Comparison of ENCODE assay signal across 9 cellular contexts in the genomic region with DNA sequence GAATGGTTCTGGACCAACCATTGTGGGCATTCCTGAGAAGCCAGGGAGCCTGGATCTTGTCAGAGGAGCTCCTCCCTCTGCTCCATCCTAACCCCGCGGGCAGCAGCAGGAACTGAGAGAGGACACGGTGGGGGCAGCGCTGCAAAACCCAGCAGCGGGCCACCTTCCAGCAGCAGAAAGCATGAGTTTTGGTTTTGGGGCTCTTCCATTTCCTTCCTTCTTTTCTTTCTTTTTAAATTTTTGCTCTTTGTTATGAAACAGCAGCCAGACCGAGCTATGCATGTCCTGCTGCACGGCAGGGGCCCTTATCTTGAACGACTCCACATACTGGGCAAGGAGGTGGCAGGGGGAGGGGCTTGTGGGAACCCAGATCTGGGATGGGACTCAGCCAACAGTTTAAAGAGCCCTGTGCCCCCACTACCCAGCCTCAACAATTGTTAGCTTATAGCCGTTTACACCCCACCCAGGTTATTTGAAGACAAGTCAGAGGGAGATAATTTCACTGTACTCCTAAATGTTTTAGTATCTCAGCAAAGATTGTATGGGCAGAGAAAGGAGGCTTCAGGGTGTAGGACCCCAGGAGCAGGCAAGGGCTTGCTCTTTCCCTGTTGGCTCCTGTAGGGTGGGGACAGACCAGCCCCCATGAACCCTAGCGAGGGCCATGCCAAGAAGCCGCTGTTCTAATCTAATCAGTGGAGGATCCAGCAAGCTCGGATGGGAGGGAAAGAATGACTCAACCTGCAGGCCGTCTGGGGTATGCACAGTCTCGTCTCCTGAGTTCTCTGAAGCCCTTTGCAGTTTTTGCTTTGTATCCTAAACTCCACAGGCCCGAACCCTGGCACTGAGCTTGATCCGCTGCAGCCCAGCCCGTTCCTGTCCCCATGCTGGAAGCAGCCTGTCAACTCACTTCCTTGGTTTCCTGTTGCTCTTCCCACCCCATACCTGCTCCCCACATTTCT.
DNase-seq lines count a peak whose midpoint lies in the region; ATAC-seq, FAIRE-seq and TF ChIP-seq lines count a peak whose summit lies in the region.
"Had no signal": no experiment of that assay in that cellular context is flagged by ENCODE, and none has a peak within 500 bp of the region (broad histone marks: within the 10 kb centered on the region; RNA-seq: fewer than 3 reads in every experiment).

No MANE protein-coding gene starts in this region.

- CTCF ChIA-PET in GM12878 (lab: Yijun Ruan, JAX), result interaction anchor here (1.0 to 18.3 kb wide), 6 partner anchors 9 to 42 kb away, joined by 3 to 298 read pairs (median 4); no protein-coding TSS in a partner anchor

- no peaks in the 10 kb centered on the region for H3K36me3 ChIP-seq in Peyer's patch
- H3K36me3 ChIP-seq in GM12878 (ENCODE audit: control insufficient read depth in 2 of 2, insufficient read depth in 2 of 2, low read length in 1 of 2), result peaks cover 0 to 3% of the 10 kb centered on the region in 2 experiments; a peak in 2 of 4 replicates

- ATAC-seq in GM19438 (IDR thresholded peaks at IDR 0.05; ENCODE audit: low read depth, unreplicated experiment) (peak; percentile 22), GM12878 (peak; percentile 59), HG02678 (IDR thresholded peaks at IDR 0.05; ENCODE audit: unreplicated experiment) (no peak)

- intact Hi-C loops in GM12878 (cut with micrococcal nuclease; ENCODE audit: unreplicated experiment), result loop anchor here (5.0 kb wide), 1 partner anchor 35 kb away; no protein-coding TSS in a partner anchor

- no peak for FAIRE-seq in GM12878 (lab: Jason Lieb, UNC)
- FAIRE-seq: TTC549 had no signal

- H3K4me3 ChIP-seq in Peyer's patch, result peak overlapping the region in 1 of 4 donors; percentile 8
- peak overlapping the region; percentile 56 for H3K4me3 ChIP-seq in GM12878

- no peaks in the 10 kb centered on the region for H3K27me3 Mint-ChIP-seq in stimulated activated naive CD8-positive, alpha-beta T cell treated with anti-CD3 and anti-CD28 coated beads, Interleukin-15, Interleukin-2, amounts not matched to agents 100 ng/mL and 50 ng/mL, for 24 hours

- DNase-seq in Peyer's patch, result peak in 2 of 3 donors; percentile 63 to 77
- DNase-seq in GM12878 (ENCODE audit: low read depth, low spot score), result no peak
- DNase-seq in kidney glomerular epithelial cell (lab: John Stamatoyannopoulos, UW), result peak; percentile 56
- DNase-seq in NCI-H146 (lab: John Stamatoyannopoulos, UW), result no peak
- DNase-seq in NCI-H2107 (lab: John Stamatoyannopoulos, UW), result no peak

- H3K27me3 ChIP-seq in Peyer's patch, result no peaks in the 10 kb centered on the region
- no peaks in the 10 kb centered on the region for H3K27me3 ChIP-seq in GM12878 (replicated peaks in 1 of 2; ENCODE audit: control insufficient read depth in 2 of 2, insufficient read depth in 2 of 2, low read length in 1 of 2)

- H3K79me2 ChIP-seq in GM12878 (ENCODE audit: control insufficient read depth, insufficient read depth, low read length), result peaks cover 97% of the 10 kb centered on the region

- no peaks in the 10 kb centered on the region for H3K9me3 Mint-ChIP-seq in stimulated activated naive CD8-positive, alpha-beta T cell treated with anti-CD3 and anti-CD28 coated beads, Interleukin-15, Interleukin-2, amounts not matched to agents 100 ng/mL and 50 ng/mL, for 24 hours

- no peak overlapping the region; the same call in 1 of the 2 replicates for H2AFZ ChIP-seq in GM12878 (ENCODE audit: control insufficient read depth, low read depth, low read length)

- H3K4me2 ChIP-seq in GM12878 (ENCODE audit: control insufficient read depth, insufficient read depth), result peak overlapping the region; percentile 98

- H3K4me1 ChIP-seq in Peyer's patch, result peaks cover 14 to 86% (median 43%) of the 10 kb centered on the region in 4 donors
- peaks cover 65% of the 10 kb centered on the region for H3K4me1 ChIP-seq in GM12878 (ENCODE audit: control insufficient read depth, insufficient read depth, low read length)

- no peak for TF ChIP-seq RAD21 in GM12878 (IDR thresholded peaks at IDR 0.05; ENCODE audit: insufficient read depth, low read depth, low read length)

- H3K4me1 Mint-ChIP-seq in stimulated activated naive CD8-positive, alpha-beta T cell treated with anti-CD3 and anti-CD28 coated beads, Interleukin-15, Interleukin-2, amounts not matched to agents 100 ng/mL and 50 ng/mL, for 24 hours (ENCODE audit: low read depth), result peaks cover 98% of the 10 kb centered on the region

- H3K27ac ChIP-seq in Peyer's patch, result peak overlapping the region; percentile 23 to 99 (median 70)
- peak overlapping the region; percentile 77 for H3K27ac ChIP-seq in GM12878 (ENCODE audit: control insufficient read depth, insufficient read depth)

- H3K36me3 Mint-ChIP-seq in stimulated activated naive CD8-positive, alpha-beta T cell treated with anti-CD3 and anti-CD28 coated beads, Interleukin-15, Interleukin-2, amounts not matched to agents 100 ng/mL and 50 ng/mL, for 24 hours (ENCODE audit: low read depth), result peaks cover 46% of the 10 kb centered on the region

- in situ Hi-C loops in GM12878 (cut with MboI), result no loop called here

- no peaks in the 10 kb centered on the region for H3K9me3 ChIP-seq in Peyer's patch
- no peaks in the 10 kb centered on the region for H3K9me3 ChIP-seq in GM12878 (replicated peaks; ENCODE audit: control insufficient read depth, insufficient read depth, low read length)

- BruUV-seq in GM12878 (replicated peaks; lab: Mats Ljungman, UMichigan), result no TSS peak

- TF ChIP-seq EP300 in GM12878 (IDR thresholded peaks at IDR 0.05; ENCODE audit: borderline replicate concordance in 1 of 2, control insufficient read depth in 1 of 2, low read depth in 2 of 2, low read length in 2 of 2), result no peak

- POLR2A ChIA-PET in GM12878 (lab: Charles Lee), result interaction anchor here (1.2 to 3.5 kb wide), 4 partner anchors 10 to 33 kb away, joined by 3 to 18 read pairs (median 7); no protein-coding TSS in a partner anchor

- peak overlapping the region; percentile 74 for H3K4me3 Mint-ChIP-seq in stimulated activated naive CD8-positive, alpha-beta T cell treated with anti-CD3 and anti-CD28 coated beads, Interleukin-15, Interleukin-2, amounts not matched to agents 100 ng/mL and 50 ng/mL, for 24 hours

- WGBS in GM12878 (ENCODE audit: insufficient coverage, insufficient replicate concordance, low lambda C conversion rate, missing lambda C conversion rate), result under 1% methylated on average over 17 of the region's 17 CpGs

- SMC1A ChIA-PET in GM12878 (lab: Charles Lee; ENCODE audit: uncharacterized antibody, unreplicated experiment), result interaction anchor here (0.8 to 5.0 kb wide), 8 partner anchors 9 to 694 kb away, joined by 3 to 49 read pairs (median 6); no protein-coding TSS in a partner anchor

- RAD21 ChIA-PET in GM12878 (lab: Charles Lee; ENCODE audit: unreplicated experiment), result interaction anchor here (0.6 to 2.9 kb wide), 9 partner anchors 9 to 620 kb away, joined by 3 to 15 read pairs (median 4); no protein-coding TSS in a partner anchor

- TF ChIP-seq CTCF in Peyer's patch (IDR thresholded peaks at IDR 0.05) (peak in 1 of 6 experiments; percentile 7), GM12878 (IDR thresholded peaks at IDR 0.05 in 2 of 3, conservative IDR thresholded peaks at IDR 0.05 in 1 of 3; ENCODE audit: control insufficient read depth in 2 of 3, extremely low read depth in 1 of 3, insufficient read depth in 1 of 3, low read depth in 3 of 3, low read length in 3 of 3) (0 out of 6 replicates have a peak, but pooled peaks of 1 of the 3 experiments have one; percentile 15)

- no peak for TF ChIP-seq POLR2A in Peyer's patch (IDR thresholded peaks at IDR 0.05)
- TF ChIP-seq POLR2A in GM12878 (IDR thresholded peaks at IDR 0.05; ENCODE audit: low read depth, low read length), result no peak

- peak overlapping the region; percentile 58 for H3K9ac ChIP-seq in GM12878 (ENCODE audit: control insufficient read depth, insufficient read depth, low read length)

- peak overlapping the region; percentile 94 for H3K27ac Mint-ChIP-seq in stimulated activated naive CD8-positive, alpha-beta T cell treated with anti-CD3 and anti-CD28 coated beads, Interleukin-15, Interleukin-2, amounts not matched to agents 100 ng/mL and 50 ng/mL, for 24 hours

- no peaks in the 10 kb centered on the region for H4K20me1 ChIP-seq in GM12878 (ENCODE audit: control insufficient read depth, insufficient read depth)

TF ChIP-seq in GM12878, 131 proteins besides CTCF, POLR2A, EP300 and RAD21:
- TF ChIP-seq ETV6 (conservative IDR thresholded peaks at IDR 0.05 in 1 of 2, IDR thresholded peaks at IDR 0.05 in 1 of 2; ENCODE audit: borderline replicate concordance in 1 of 2, low read depth in 1 of 2), result 0 out of 4 replicates have a peak, but pooled peaks of 1 of the 2 experiments have one; percentile 51
- no peak for TF ChIP-seq EGR1 (IDR thresholded peaks at IDR 0.05; ENCODE audit: borderline replicate concordance in 1 of 2, low read depth in 2 of 2, low read length in 2 of 2)
- TF ChIP-seq IKZF1 (conservative IDR thresholded peaks at IDR 0.05), result 0 out of 2 replicates have a peak, but pooled peaks have one; percentile 20
- TF ChIP-seq RBBP5 (conservative IDR thresholded peaks at IDR 0.05), result no peak
- 0 out of 2 replicates have a peak, but pooled peaks have one; percentile 40 for TF ChIP-seq SPI1 (IDR thresholded peaks at IDR 0.05; ENCODE audit: borderline replicate concordance, insufficient read depth, low read depth, low read length)
- TF ChIP-seq MXI1 (IDR thresholded peaks at IDR 0.05; ENCODE audit: low read depth, low read length), result 0 out of 2 replicates have a peak, but pooled peaks have one; percentile 20
- TF ChIP-seq IKZF2 (IDR thresholded peaks at IDR 0.05), result peak; percentile 8 to 36; a peak in 3 of 4 replicates
- TF ChIP-seq EED (IDR thresholded peaks at IDR 0.05; ENCODE audit: low read depth), result peak; percentile 27; the same call in 1 of the 2 replicates

Comparison
In these comparisons a context has a peak if more than half of its experiments do, and no peak if none do; other contexts are left out.
1. DNase-seq: peak in Peyer's patch (2 of 3) and kidney glomerular epithelial cell (single experiment); none in GM12878 (single experiment), NCI-H146 (single experiment) and NCI-H2107 (single experiment).